ENCODE assay signal across 8 cellular contexts in the genomic region with DNA sequence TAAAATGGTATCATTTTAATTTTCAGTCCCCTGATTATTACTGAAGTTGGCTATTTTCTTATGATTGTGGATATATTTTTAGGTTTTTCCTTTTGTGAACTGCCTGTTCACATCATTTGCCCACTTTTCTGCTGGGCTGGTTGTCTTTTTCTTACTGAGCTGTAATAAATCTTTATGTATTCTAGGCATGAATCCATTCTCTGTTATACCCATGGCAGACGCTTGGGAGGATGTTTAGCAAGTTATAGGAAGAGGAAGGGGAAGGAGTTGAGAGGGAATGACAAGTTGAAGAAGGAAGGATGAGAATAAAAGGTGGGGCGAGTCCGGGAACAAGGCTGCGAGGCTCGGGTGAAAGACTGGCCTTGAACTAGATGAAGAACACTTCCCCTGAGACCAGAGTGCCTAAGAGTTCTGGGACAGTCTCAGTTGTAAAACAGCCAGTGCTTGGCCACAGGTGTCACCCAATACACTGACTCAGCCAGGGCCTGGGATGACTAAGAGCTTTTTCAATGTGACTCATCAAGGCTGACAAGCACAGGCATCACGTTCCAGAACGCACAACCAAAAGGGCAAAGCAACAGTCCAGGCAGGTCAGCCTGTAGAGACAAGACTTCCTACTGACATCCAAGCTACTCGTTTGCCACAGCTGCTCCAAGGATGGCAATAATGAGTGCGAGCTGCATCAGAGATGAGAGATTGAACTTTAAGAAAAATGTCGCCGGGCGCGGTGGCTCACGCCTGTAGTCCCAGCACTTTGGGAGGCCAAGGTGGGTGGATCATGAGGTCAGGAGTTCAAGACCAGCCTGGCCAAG. TPM values are rescaled to one million over a fixed set of nuclear protein-coding genes. Genes with fewer than 3 reads are reported as not detected.
DNase-seq lines count a peak whose midpoint lies in the region; ATAC-seq and TF ChIP-seq lines count a peak whose summit lies in the region.

No MANE protein-coding gene starts in this region.

- no peaks in the 10 kb centered on the region for H3K4me1 ChIP-seq in gastroesophageal sphincter

- TF ChIP-seq CTCF in GM06990 (IDR thresholded peaks at IDR 0.05; ENCODE audit: insufficient read depth, low read length, poor library complexity, severe bottlenecking) (peak; percentile 19), fibroblast of the aortic adventitia (IDR thresholded peaks at IDR 0.05; ENCODE audit: insufficient read depth, low read length) (no peak), gastroesophageal sphincter (IDR thresholded peaks at IDR 0.05) (no peak)

- no peaks in the 10 kb centered on the region for H3K9me3 ChIP-seq in gastroesophageal sphincter

- no peaks in the 10 kb centered on the region for H3K27me3 ChIP-seq in GM06990 (replicated peaks; ENCODE audit: control insufficient read depth, insufficient read depth, low read length)
- no peaks in the 10 kb centered on the region for H3K27me3 ChIP-seq in gastroesophageal sphincter

- H3K36me3 ChIP-seq in GM06990 (ENCODE audit: control insufficient read depth, insufficient read depth, low read length) (no peaks in the 10 kb centered on the region), gastroesophageal sphincter (no peaks in the 10 kb centered on the region)

- TF ChIP-seq POLR2A in gastroesophageal sphincter (IDR thresholded peaks at IDR 0.05) = no peak

- ATAC-seq in GM21717 (IDR thresholded peaks at IDR 0.05; ENCODE audit: unreplicated experiment) = peak; percentile 88
- ATAC-seq in gastroesophageal sphincter = no peak

- no peak for TF ChIP-seq EP300 in gastroesophageal sphincter (IDR thresholded peaks at IDR 0.05)

- DNase-seq in GM06990 (ENCODE audit: extremely low read depth, insufficient read length) = peak; percentile 75
- peak; percentile 99 for DNase-seq in HuH-7 (ENCODE audit: low spot score)
- peak; percentile 7 to 51 for DNase-seq in activated CD4-positive, alpha-beta T cell treated with anti-CD3 and anti-CD28 coated beads, Interleukin-2, amount 50 U/mL, for 24 hours (ENCODE audit: low read depth in 1 of 2, low spot score in 1 of 2)
- peak; percentile 87 for DNase-seq in fibroblast of the aortic adventitia (ENCODE audit: low read depth)
- DNase-seq in stimulated activated CD4-positive, alpha-beta T cell treated with anti-CD3 and anti-CD28 coated beads, Interleukin-4, amount 100 ng/mL, for 1 hour = peak; percentile 39
- no peak for DNase-seq in NCI-H2227 treated with DMSO at 0.1 percent for 48 hours (lab: John Stamatoyannopoulos, UW)

- 47 to 70% methylated on average over 4 to 12 of the region's 14 CpGs for WGBS in gastroesophageal sphincter (ENCODE audit: low coverage in 1 of 2), 2 donors

- no peak overlapping the region for H3K4me3 ChIP-seq in GM06990 (replicated peaks; ENCODE audit: low read depth, low read length)
- no peak overlapping the region for H3K4me3 ChIP-seq in fibroblast of the aortic adventitia (ENCODE audit: low read depth, low read length)
- H3K4me3 ChIP-seq in gastroesophageal sphincter = no peak overlapping the region

- H3K27ac ChIP-seq in gastroesophageal sphincter = no peak overlapping the region

RNA-seq across cellular contexts. Expression of a gene that starts 35.2 kb away (rescaled TPM):
- 5.9 and 25.8 TPM in 2 replicates for total RNA-seq in fibroblast of the aortic adventitia (ENCODE audit: low replicate concordance)
- total RNA-seq in gastroesophageal sphincter = 10 to 100 TPM in 2 of 4 donors, 1 to 10 TPM in 2; 7.1 to 17.5 (median 9.2) TPM

RNA-seq across cellular contexts. Expression of a gene that starts 48.8 kb away (rescaled TPM):
- total RNA-seq in fibroblast of the aortic adventitia (ENCODE audit: low replicate concordance) (5.3 and 10.7 TPM in 2 replicates), gastroesophageal sphincter (10 to 100 TPM in 3 of 4 donors, 1 to 10 TPM in 1; 9.5 to 14.8 (median 11.7) TPM)
